In the genomic region with DNA sequence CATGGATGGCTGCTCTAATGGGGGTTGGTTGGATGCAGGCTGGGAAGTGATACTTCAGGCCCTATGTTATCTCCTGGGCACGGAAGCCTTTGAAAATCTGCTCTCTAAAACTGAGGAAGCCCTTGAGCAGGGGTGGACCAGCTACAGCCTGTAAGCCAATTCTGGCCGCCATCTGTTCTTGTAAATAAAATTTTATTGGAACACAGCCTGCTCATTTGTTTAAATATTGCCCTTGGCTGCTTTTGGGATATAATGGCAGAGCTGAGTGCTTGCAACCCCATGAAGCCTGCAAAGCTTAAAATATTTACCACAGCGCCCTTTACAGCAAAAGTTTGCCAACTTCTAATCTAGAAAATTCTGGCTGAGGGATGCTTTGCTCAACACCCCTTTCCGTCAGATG, we compare ENCODE assay signal across 15 cellular contexts. TPM values are rescaled to one million over a fixed set of nuclear protein-coding genes. Genes with fewer than 3 reads are reported as not detected.
DNase-seq lines count a peak whose midpoint lies in the region; ATAC-seq and TF ChIP-seq lines count a peak whose summit lies in the region.
"Had no signal": no experiment of that assay in that cellular context is flagged by ENCODE, and none has a peak within 500 bp of the region (broad histone marks: within the 10 kb centered on the region; RNA-seq: fewer than 3 reads in every experiment).

No MANE protein-coding gene starts in this region.

- no peaks in the 10 kb centered on the region for H3K27me3 ChIP-seq in DND-41 (ENCODE audit: insufficient read depth, low read length, poor library complexity)
- no peaks in the 10 kb centered on the region for H3K27me3 ChIP-seq in neuron (ENCODE audit: insufficient read depth, low read length)
- no peaks in the 10 kb centered on the region for H3K27me3 ChIP-seq in uterus

- peak overlapping the region; percentile 77 for H3K9ac ChIP-seq in DND-41 (ENCODE audit: low read depth, low read length)
- H3K9ac ChIP-seq in SK-N-MC (ENCODE audit: insufficient read length) = no peak overlapping the region

- ATAC-seq in DND-41 (ENCODE audit: insufficient read depth, low read depth) (no peak), natural killer cell (no peak)
- ATAC-seq: right cardiac atrium had no signal

- H3K36me3 Mint-ChIP-seq in natural killer cell = no peaks in the 10 kb centered on the region
- H3K36me3 Mint-ChIP-seq: CD14-positive monocyte, type B pancreatic cell had no signal

- peaks cover 0 to 7% of the 10 kb centered on the region in 2 donors for H3K4me1 Mint-ChIP-seq in natural killer cell

- H3K4me1 ChIP-seq in DND-41 (ENCODE audit: insufficient read depth, low read length) = peaks cover 79% of the 10 kb centered on the region
- H3K4me1 ChIP-seq in neuron (ENCODE audit: insufficient read depth, low read length) = peaks cover 29% of the 10 kb centered on the region
- H3K4me1 ChIP-seq in uterus = no peaks in the 10 kb centered on the region

- no peak for TF ChIP-seq POLR2A in uterus (IDR thresholded peaks at IDR 0.05)

- no peaks in the 10 kb centered on the region for H4K20me1 ChIP-seq in DND-41 (ENCODE audit: insufficient read depth, low read length)

- H3K36me3 ChIP-seq in DND-41 (ENCODE audit: insufficient read depth, low read length) (no peaks in the 10 kb centered on the region), SK-N-MC (ENCODE audit: insufficient read depth, low read length) (no peaks in the 10 kb centered on the region), neuron (ENCODE audit: insufficient read depth, low read length) (no peaks in the 10 kb centered on the region), uterus (no peaks in the 10 kb centered on the region)

- peaks cover 39% of the 10 kb centered on the region for H3K79me2 ChIP-seq in DND-41 (ENCODE audit: insufficient read depth, low read length)

- peak overlapping the region; percentile 31; the same call in 1 of the 2 replicates for H2AFZ ChIP-seq in DND-41 (ENCODE audit: low read depth, low read length)
- peak overlapping the region; percentile 68 for H2AFZ ChIP-seq in neuron (ENCODE audit: low read depth, low read length)

- no peak overlapping the region for H3K4me3 Mint-ChIP-seq in natural killer cell
- H3K4me3 Mint-ChIP-seq: activated CD4-positive, alpha-beta memory T cell treated with anti-CD3 and anti-CD28 coated beads, Interleukin-2, amount 10 ng/mL, durations not matched to agents 7 days and 5 days; type B pancreatic cell had no signal

- H3K27ac ChIP-seq in DND-41 (ENCODE audit: low read length) = peak overlapping the region; percentile 95
- peak overlapping the region; percentile 51 for H3K27ac ChIP-seq in SK-N-MC
- peak overlapping the region in 1 of 2 donors; percentile 21 for H3K27ac ChIP-seq in uterus

- H3K9me3 Mint-ChIP-seq in natural killer cell = no peaks in the 10 kb centered on the region
- H3K9me3 Mint-ChIP-seq: activated CD4-positive, alpha-beta memory T cell treated with anti-CD3 and anti-CD28 coated beads, Interleukin-2, amount 10 ng/mL, durations not matched to agents 7 days and 5 days; activated T-helper 2 cell treated with anti-CD3 and anti-CD28 coated beads, Interferon-gamma antibody, Interleukin-2, Interleukin-4, amounts not matched to agents 10 μg/mL and 5 μg/mL and 100 μg/mL, durations not matched to agents 14 hours and 24 hours and 36 hours had no signal

- peaks cover 0 to 9% of the 10 kb centered on the region in 2 donors for H3K27me3 Mint-ChIP-seq in natural killer cell (ENCODE audit: low read depth in 2 of 2)
- H3K27me3 Mint-ChIP-seq: activated CD4-positive, alpha-beta memory T cell treated with anti-CD3 and anti-CD28 coated beads, Interleukin-2, amount 10 ng/mL, durations not matched to agents 7 days and 5 days had no signal

- no peak for DNase-seq in DND-41
- DNase-seq in NCI-H1694 treated with DMSO at 0.1 percent for 48 hours (lab: John Stamatoyannopoulos, UW) = peak; percentile 54
- DNase-seq in SK-N-MC (ENCODE audit: low read depth, low spot score) = no peak
- DNase-seq in uterus = no peak
- no peak for DNase-seq in glomerular visceral epithelial cell (ENCODE audit: extremely low spot score)
- DNase-seq in posterior vena cava (ENCODE audit: low spot score) = no peak
- DNase-seq in natural killer cell = no peak
- DNase-seq: activated CD4-positive, alpha-beta memory T cell treated with anti-CD3 and anti-CD28 coated beads, Interleukin-2, amount 10 ng/mL, durations not matched to agents 7 days and 5 days; islet precursor cell; right cardiac atrium; stimulated activated CD4-positive, alpha-beta T cell treated with anti-CD3 and anti-CD28 coated beads, Interleukin-4, amount 100 ng/mL, for 1 hour had no signal

- no peak overlapping the region for H3K27ac Mint-ChIP-seq in natural killer cell
- H3K27ac Mint-ChIP-seq: activated CD4-positive, alpha-beta memory T cell treated with anti-CD3 and anti-CD28 coated beads, Interleukin-2, amount 10 ng/mL, durations not matched to agents 7 days and 5 days; activated T-helper 2 cell treated with anti-CD3 and anti-CD28 coated beads, Interferon-gamma antibody, Interleukin-2, Interleukin-4, amounts not matched to agents 10 μg/mL and 5 μg/mL and 100 μg/mL, durations not matched to agents 14 hours and 24 hours and 36 hours; CD14-positive monocyte; type B pancreatic cell had no signal

- intact Hi-C loops in uterus (cut with DNase I; ENCODE audit: low total_unique reads) (no loop called here), posterior vena cava (cut with DNase I) (no loop called here), natural killer cell (cut with micrococcal nuclease) (no loop called here)

- H3K4me2 ChIP-seq in DND-41 (ENCODE audit: insufficient read depth, low read length) = peak overlapping the region; percentile 47

- peak overlapping the region in 1 of 2 experiments; percentile 44; a peak in 1 of 4 replicates for H3K4me3 ChIP-seq in DND-41 (ENCODE audit: low read depth in 1 of 2, low read length in 2 of 2)
- H3K4me3 ChIP-seq in SK-N-MC = peak overlapping the region; percentile 12; the same call in 1 of the 2 replicates
- no peak overlapping the region for H3K4me3 ChIP-seq in neuron (ENCODE audit: low read length)
- H3K4me3 ChIP-seq in uterus = no peak overlapping the region

- H3K9me3 ChIP-seq in DND-41 (ENCODE audit: insufficient read depth, low read length, severe bottlenecking) (no peaks in the 10 kb centered on the region), SK-N-MC (ENCODE audit: low read depth, low read length) (no peaks in the 10 kb centered on the region), neuron (ENCODE audit: low read length) (no peaks in the 10 kb centered on the region), uterus (no peaks in the 10 kb centered on the region)

- TF ChIP-seq CTCF in DND-41 (IDR thresholded peaks at IDR 0.05; ENCODE audit: borderline replicate concordance, extremely low read depth, low read length, poor library complexity, severe bottlenecking) = no peak
- TF ChIP-seq CTCF in uterus (IDR thresholded peaks at IDR 0.05) = no peak
- no peak for TF ChIP-seq CTCF in natural killer cell (IDR thresholded peaks at IDR 0.05)

RNA-seq across cellular contexts. Expression of gene IGFBP2, which starts 11.9 kb away (rescaled TPM):
- total RNA-seq in uterus (100 to 1,000 TPM in 2 of 4 donors, 10 to 100 TPM in 2; 59.5 to 398 (median 102) TPM), posterior vena cava (10 to 100 TPM; 37.9 to 54.8 TPM), natural killer cell (under 1 TPM in 1 of 3 donors, not detected in 2; 0.21 TPM)

Comparison
In these comparisons a context has a peak if more than half of its experiments do, and no peak if none do; other contexts are left out.
1. RNA of gene IGFBP2, which starts 11.9 kb away (total RNA-seq): 59.5 to 398 TPM in uterus and 37.9 to 54.8 TPM in posterior vena cava; 0.21 TPM in natural killer cell; every median in the first group is over 10 times any median in the second.